11 cellular contexts compared by ENCODE assay signal in the genomic region with DNA sequence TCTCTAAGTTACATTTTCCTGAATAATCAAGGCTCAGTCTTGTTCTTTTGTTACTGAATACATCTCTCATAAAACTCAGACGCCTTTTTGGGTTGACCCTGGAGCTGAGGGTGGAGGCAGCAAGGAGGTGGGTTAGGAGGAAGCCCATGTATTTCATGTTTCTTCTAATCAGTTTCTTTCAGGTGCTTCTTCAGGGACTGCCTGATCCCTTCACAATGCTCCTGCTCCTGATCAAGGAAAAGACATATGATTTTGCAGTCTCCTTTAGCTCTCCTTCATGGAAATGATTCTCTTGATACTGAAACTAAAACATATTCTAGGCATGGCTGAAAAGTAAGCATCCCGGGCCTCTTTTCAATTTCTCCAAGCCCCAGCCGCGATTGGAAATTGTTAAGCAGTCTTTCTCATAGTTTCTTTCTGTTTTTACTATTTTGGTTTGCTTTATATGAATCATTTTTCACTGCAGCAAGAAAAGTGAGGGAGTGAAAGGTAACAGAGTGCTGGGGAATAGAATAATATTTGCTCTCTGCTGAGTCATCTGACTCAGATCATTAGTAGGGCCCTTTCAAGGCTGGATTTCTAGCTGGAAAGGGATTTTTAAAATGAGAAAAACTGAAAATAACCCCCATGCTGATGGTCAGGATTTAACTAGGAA.
A peak's percentile ranks its signal among the peaks of the same experiment; 100 is the strongest.
DNase-seq lines count a peak whose midpoint lies in the region; ATAC-seq and TF ChIP-seq lines count a peak whose summit lies in the region.
"Had no signal": no experiment of that assay in that cellular context is flagged by ENCODE, and none has a peak within 500 bp of the region (broad histone marks: within the 10 kb centered on the region; RNA-seq: fewer than 3 reads in every experiment).

No MANE protein-coding gene starts in this region.

- no peak overlapping the region for H3K4me3 ChIP-seq in left lung

- no peaks in the 10 kb centered on the region for H3K27me3 ChIP-seq in left lung

- ATAC-seq in left lung (peak; percentile 76), GM21390 (IDR thresholded peaks at IDR 0.05; ENCODE audit: unreplicated experiment) (no peak)

- no peaks in the 10 kb centered on the region for H3K4me1 ChIP-seq in left lung

- no peaks in the 10 kb centered on the region for H3K9me3 ChIP-seq in left lung

- no peaks in the 10 kb centered on the region for H3K36me3 ChIP-seq in left lung

- intact Hi-C loops in left lung (cut with DNase I), result no loop called here

- H3K27ac ChIP-seq in left lung, result peak overlapping the region in 1 of 2 donors; percentile 63
- H3K27ac ChIP-seq in temporal lobe (ENCODE audit: low read depth, low read length), result peak overlapping the region; percentile 65

- TF ChIP-seq CTCF in left lung (IDR thresholded peaks at IDR 0.05), result no peak

- DNase-seq in HPDE6-E6E7 (ENCODE audit: extremely low spot score), result peak; percentile 19
- peak; percentile 55 for DNase-seq in astrocyte of the hippocampus (ENCODE audit: low read depth, low spot score)
- no peak for DNase-seq in left lung
- DNase-seq in mucosa of gallbladder (ENCODE audit: low spot score), result no peak
- DNase-seq in SIG-M5 treated with dmso at 0.1 percent for 504 hours (lab: John Stamatoyannopoulos, UW; ENCODE audit: unreplicated experiment), result no peak
- DNase-seq in activated CD4-positive, alpha-beta T cell treated with anti-CD3 and anti-CD28 coated beads, Interleukin-2, amount 50 U/mL, for 4 hours, result no peak
- DNase-seq: activated CD8-positive, alpha-beta memory T cell treated with anti-CD3 and anti-CD28 coated beads for 24 hours; effector CD8-positive, alpha-beta T cell; GF-D8 had no signal

Comparison
In these comparisons a context has a peak if more than half of its experiments do, and no peak if none do; other contexts are left out.
1. DNase-seq: peak in HPDE6-E6E7 (single experiment) and astrocyte of the hippocampus (single experiment); none in left lung (0 of 2), mucosa of gallbladder (single experiment), SIG-M5 treated with dmso at 0.1 percent for 504 hours (single experiment) and activated CD4-positive, alpha-beta T cell treated with anti-CD3 and anti-CD28 coated beads, Interleukin-2, amount 50 U/mL, for 4 hours (0 of 2).